Comparison of ENCODE assay signal across 20 cellular contexts in the genomic region with DNA sequence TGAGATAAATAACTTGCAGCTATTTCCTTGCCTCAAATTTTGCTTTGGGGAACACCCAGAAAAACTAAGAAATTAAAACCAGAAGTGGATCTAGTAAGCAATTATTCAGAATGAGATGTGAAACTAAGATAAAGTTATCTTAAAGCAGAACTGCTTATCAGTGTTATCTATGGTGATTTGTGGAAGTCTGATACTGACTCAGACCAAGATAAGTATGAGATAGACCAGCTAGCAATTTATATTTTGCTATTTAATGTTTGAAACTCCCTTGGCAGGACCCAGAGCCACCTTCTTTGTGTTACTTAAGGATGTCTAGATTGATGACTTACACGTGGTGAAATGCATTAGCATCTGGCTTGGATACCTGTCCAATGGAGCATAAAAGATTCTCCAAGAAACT.
DNase-seq lines count a peak whose midpoint lies in the region; ATAC-seq and TF ChIP-seq lines count a peak whose summit lies in the region.
"Had no signal": no experiment of that assay in that cellular context is flagged by ENCODE, and none has a peak within 500 bp of the region (broad histone marks: within the 10 kb centered on the region; RNA-seq: fewer than 3 reads in every experiment).

No MANE protein-coding gene starts in this region.

- CTCF ChIA-PET in activated CD4-positive, alpha-beta memory T cell treated with anti-CD3 and anti-CD28 coated beads for 36 hours (lab: Charles Lee), result no interaction called here

- no peaks in the 10 kb centered on the region for H3K36me3 ChIP-seq in HAP-1 (replicated peaks)

- H3K4me3 ChIP-seq in astrocyte of the cerebellum (ENCODE audit: low read depth, low read length), result no peak overlapping the region
- H3K4me3 ChIP-seq in HAP-1, result no peak overlapping the region
- H3K4me3 ChIP-seq: PC-9 had no signal

- POLR2A ChIA-PET in activated CD4-positive, alpha-beta memory T cell treated with anti-CD3 and anti-CD28 coated beads for 36 hours (lab: Charles Lee), result no interaction called here

- no peaks in the 10 kb centered on the region for H3K9me3 ChIP-seq in HAP-1

- intact Hi-C loops in activated CD4-positive, alpha-beta memory T cell treated with anti-CD3 and anti-CD28 coated beads for 36 hours (cut with micrococcal nuclease), result no loop called here

- no peaks in the 10 kb centered on the region for H3K4me1 ChIP-seq in HAP-1

- H3K36me3 Mint-ChIP-seq in activated CD4-positive, alpha-beta memory T cell treated with anti-CD3 and anti-CD28 coated beads for 36 hours, result no peaks in the 10 kb centered on the region
- H3K36me3 Mint-ChIP-seq: CD4-positive, CD25-positive, alpha-beta regulatory T cell; T-cell had no signal

- DNase-seq in MV-4-11 (lab: John Stamatoyannopoulos, UW), result peak; percentile 6
- peak; percentile 4 for DNase-seq in astrocyte of the cerebellum (ENCODE audit: low read depth)
- DNase-seq in glomerular visceral epithelial cell (ENCODE audit: extremely low spot score), result peak; percentile 4
- no peak for DNase-seq in NK-92 treated with Interleukin-12 subunit alpha and Interleukin-12 subunit beta, amount 100 ng/mL, for 24 hours (lab: John Stamatoyannopoulos, UW)
- DNase-seq in HAP-1 (ENCODE audit: low spot score in 2 of 2), result no peak
- DNase-seq in activated CD4-positive, alpha-beta memory T cell treated with anti-CD3 and anti-CD28 coated beads for 36 hours, result no peak
- no peak for DNase-seq in NCI-H2029 (lab: John Stamatoyannopoulos, UW)
- DNase-seq: CD4-positive, CD25-positive, alpha-beta regulatory T cell; COR-L47; DMS79; KBM-7; NCI-H1694; NCI-H2081 treated with DMSO at 0.1 percent for 48 hours; NCI-H2171 treated with DMSO at 0.1 percent for 48 hours; NCI-H526; PC-9; SIG-M5; T-cell had no signal

- ATAC-seq in GM18868 (IDR thresholded peaks at IDR 0.05; ENCODE audit: unreplicated experiment), result peak; percentile 65
- ATAC-seq: SK-N-SH treated with all-trans-retinoic acid at 6 μM for 48 hours, T-cell had no signal

- H3K27me3 Mint-ChIP-seq in activated CD4-positive, alpha-beta memory T cell treated with anti-CD3 and anti-CD28 coated beads for 36 hours, result no peaks in the 10 kb centered on the region
- H3K27me3 Mint-ChIP-seq: CD4-positive, CD25-positive, alpha-beta regulatory T cell; T-cell had no signal

- H3K27ac Mint-ChIP-seq in activated CD4-positive, alpha-beta memory T cell treated with anti-CD3 and anti-CD28 coated beads for 36 hours, result no peak overlapping the region
- H3K27ac Mint-ChIP-seq: CD4-positive, CD25-positive, alpha-beta regulatory T cell; T-cell had no signal

- in situ Hi-C loops in astrocyte of the cerebellum (cut with HindIII; ENCODE audit: low sequenced_read_pairs), result no loop called here
- in situ Hi-C loops in HAP-1 (cut with MboI; ENCODE audit: low sequenced_read_pairs), result no loop called here

- no peaks in the 10 kb centered on the region for H3K4me1 Mint-ChIP-seq in activated CD4-positive, alpha-beta memory T cell treated with anti-CD3 and anti-CD28 coated beads for 36 hours (ENCODE audit: low read depth)
- H3K4me1 Mint-ChIP-seq: CD4-positive, CD25-positive, alpha-beta regulatory T cell; T-cell had no signal

- no peak for TF ChIP-seq CTCF in astrocyte of the cerebellum (IDR thresholded peaks at IDR 0.05; ENCODE audit: low read depth, low read length, missing control alignments)

- no peak overlapping the region for H3K4me3 Mint-ChIP-seq in activated CD4-positive, alpha-beta memory T cell treated with anti-CD3 and anti-CD28 coated beads for 36 hours
- H3K4me3 Mint-ChIP-seq: CD4-positive, CD25-positive, alpha-beta regulatory T cell; T-cell had no signal

- no peaks in the 10 kb centered on the region for H3K27me3 ChIP-seq in HAP-1 (ENCODE audit: low read depth)

- H3K9me3 Mint-ChIP-seq in activated CD4-positive, alpha-beta memory T cell treated with anti-CD3 and anti-CD28 coated beads for 36 hours, result peaks cover 15% of the 10 kb centered on the region

Comparison
In these comparisons a context has a peak if more than half of its experiments do, and no peak if none do; other contexts are left out.
1. DNase-seq: peak in MV-4-11 (single experiment), astrocyte of the cerebellum (single experiment) and glomerular visceral epithelial cell (single experiment); none in NK-92 treated with Interleukin-12 subunit alpha and Interleukin-12 subunit beta, amount 100 ng/mL, for 24 hours (single experiment), HAP-1 (0 of 2), activated CD4-positive, alpha-beta memory T cell treated with anti-CD3 and anti-CD28 coated beads for 36 hours (single experiment) and NCI-H2029 (single experiment).